8 cellular contexts compared by ENCODE assay signal in genomic region chrX:64204252-64204651, GRCh38. TPM values are rescaled to one million over a fixed set of nuclear protein-coding genes. Genes with fewer than 3 reads are reported as not detected.
DNase-seq lines count a peak whose midpoint lies in the region; ATAC-seq and TF ChIP-seq lines count a peak whose summit lies in the region.

No MANE protein-coding gene starts in this region.

- peak overlapping the region; percentile 95 for H3K4me2 ChIP-seq in SK-N-SH

- no peaks in the 10 kb centered on the region for H3K36me3 ChIP-seq in SK-N-SH (replicated peaks in 1 of 2; ENCODE audit: control insufficient read depth in 1 of 2, insufficient read depth in 2 of 2, low read length in 1 of 2)
- H3K36me3 ChIP-seq in left lung, result no peaks in the 10 kb centered on the region
- no peaks in the 10 kb centered on the region for H3K36me3 ChIP-seq in thyroid gland

- H3K9me3 Mint-ChIP-seq in brain, result peaks cover 0 to 6% (median 0%) of the 10 kb centered on the region in 5 experiments

- H3F3A ChIP-seq in SK-N-SH (replicated peaks; ENCODE audit: insufficient read depth), result peaks cover 7% of the 10 kb centered on the region

- H3K27me3 Mint-ChIP-seq in brain, result peaks cover 4% of the 10 kb centered on the region

- peak; percentile 60 for DNase-seq in SK-N-SH
- DNase-seq in left lung, result peak in 1 of 2 donors; percentile 44
- DNase-seq in thyroid gland, result no peak
- DNase-seq in GM10266 (ENCODE audit: extremely low spot score), result no peak
- DNase-seq in NCI-H187 treated with DMSO at 0.1 percent for 48 hours (lab: John Stamatoyannopoulos, UW), result no peak

- H3K9me3 ChIP-seq in SK-N-SH, result no peaks in the 10 kb centered on the region
- no peaks in the 10 kb centered on the region for H3K9me3 ChIP-seq in left lung
- no peaks in the 10 kb centered on the region for H3K9me3 ChIP-seq in thyroid gland

- no peak for TF ChIP-seq POLR2A in thyroid gland (IDR thresholded peaks at IDR 0.05)

- H3K36me3 Mint-ChIP-seq in brain, result no peaks in the 10 kb centered on the region

- CTCF ChIA-PET in SK-N-SH (lab: Yijun Ruan, JAX), result interaction anchor here (1.2 to 1.3 kb wide), 2 partner anchors 8 to 13 kb away, joined by 3 to 6 read pairs; no protein-coding TSS in a partner anchor

- POLR2A ChIA-PET in SK-N-SH (lab: Yijun Ruan, JAX), result no interaction called here

- peak overlapping the region; percentile 89 to 95 (median 91) for H3K4me3 Mint-ChIP-seq in brain

- H3K4me1 ChIP-seq in SK-N-SH (ENCODE audit: control insufficient read depth in 1 of 2, insufficient read depth in 2 of 2, low read depth in 1 of 2, low read length in 1 of 2) (peaks cover 4 to 27% of the 10 kb centered on the region in 2 experiments; a peak in 1 of 4 replicates), left lung (peaks cover 9 to 10% of the 10 kb centered on the region in 2 donors), thyroid gland (peaks cover 0 to 19% of the 10 kb centered on the region in 2 donors)

- peak overlapping the region; percentile 40 to 79; a peak in 2 of 4 replicates for H3K27ac ChIP-seq in SK-N-SH (ENCODE audit: low read depth in 2 of 2, low read length in 1 of 2)
- H3K27ac ChIP-seq in left lung, result no peak overlapping the region
- peak overlapping the region in 2 of 3 donors; percentile 24 to 86 for H3K27ac ChIP-seq in thyroid gland

- no peak for ATAC-seq in SK-N-SH treated with all-trans-retinoic acid at 6 μM for 48 hours
- ATAC-seq in left lung, result no peak
- no peak for ATAC-seq in GM19395 (IDR thresholded peaks at IDR 0.05; ENCODE audit: unreplicated experiment)

- peak overlapping the region; percentile 67; the same call in 1 of the 2 replicates for H3K9ac ChIP-seq in SK-N-SH

- H3K4me3 ChIP-seq in SK-N-SH (ENCODE audit: low read depth in 2 of 2, low read length in 1 of 2) (peak overlapping the region; percentile 66 to 75), left lung (peak overlapping the region; percentile 46 to 59), thyroid gland (replicated peaks in 1 of 3) (no peak overlapping the region)

- no peaks in the 10 kb centered on the region for H3K79me2 ChIP-seq in SK-N-SH (ENCODE audit: insufficient read depth)

- H3K27me3 ChIP-seq in SK-N-SH (ENCODE audit: insufficient read depth) (no peaks in the 10 kb centered on the region), left lung (no peaks in the 10 kb centered on the region), thyroid gland (no peaks in the 10 kb centered on the region)

- peaks cover 5% of the 10 kb centered on the region; the same call in 1 of the 2 replicates for H4K20me1 ChIP-seq in SK-N-SH (ENCODE audit: insufficient read depth)

- H3K4me1 Mint-ChIP-seq in brain, result peaks cover 41% of the 10 kb centered on the region

- peak overlapping the region; percentile 92 to 97 (median 93) for H3K27ac Mint-ChIP-seq in brain

- no peak for TF ChIP-seq RAD21 in SK-N-SH (IDR thresholded peaks at IDR 0.05; ENCODE audit: low read length)

- TF ChIP-seq CTCF in SK-N-SH (IDR thresholded peaks at IDR 0.05) (no peak), brain (conservative IDR thresholded peaks at IDR 0.05) (no peak), left lung (IDR thresholded peaks at IDR 0.05) (no peak), thyroid gland (IDR thresholded peaks at IDR 0.05) (no peak), GM10266 (IDR thresholded peaks at IDR 0.05; ENCODE audit: control insufficient read depth, insufficient read depth, low read depth, missing control alignments) (no peak)

- intact Hi-C loops in left lung (cut with DNase I) (no loop called here), thyroid gland (cut with DNase I) (no loop called here)

- TF ChIP-seq EP300 in SK-N-SH (IDR thresholded peaks at IDR 0.05; ENCODE audit: borderline replicate concordance in 1 of 2, low read depth in 1 of 2, low read length in 1 of 2), result no peak

- 20% methylated on average over 7 of the region's 23 CpGs for WGBS in SK-N-SH (ENCODE audit: low lambda C conversion rate)
- WGBS in thyroid gland, 2 donors, result 0 to 17% methylated on average over 1 to 6 of the region's 23 CpGs

- peak overlapping the region; percentile 77; the same call in 1 of the 2 replicates for H2AFZ ChIP-seq in SK-N-SH (ENCODE audit: low read depth)

- H3K9me2 ChIP-seq in SK-N-SH, result no peaks in the 10 kb centered on the region

TF ChIP-seq in SK-N-SH, 30 proteins besides CTCF, POLR2A, EP300 and RAD21:
- TF ChIP-seq JUND (IDR thresholded peaks at IDR 0.05), result no peak
- TF ChIP-seq REST (IDR thresholded peaks at IDR 0.05; ENCODE audit: low read depth, low read length), result no peak
- TF ChIP-seq MXI1 (IDR thresholded peaks at IDR 0.05; ENCODE audit: low read depth, low read length), result no peak; the same call in 1 of the 2 replicates
- TF ChIP-seq TEAD4 (IDR thresholded peaks at IDR 0.05; ENCODE audit: borderline replicate concordance, insufficient read depth), result no peak

TF ChIP-seq in SK-N-SH treated with all-trans-retinoic acid at 6 μM for 48 hours, 23 proteins besides CTCF, POLR2A, EP300 and RAD21:
- no peak for TF ChIP-seq POU6F1 (CRISPR knock-in tag; IDR thresholded peaks at IDR 0.05; ENCODE audit: borderline replicate concordance, low read depth)
- TF ChIP-seq TOX (CRISPR knock-in tag; IDR thresholded peaks at IDR 0.05; ENCODE audit: borderline replicate concordance), result no peak
- no peak for TF ChIP-seq ZNF8 (CRISPR knock-in tag; IDR thresholded peaks at IDR 0.05)
- TF ChIP-seq ZFP3 (CRISPR knock-in tag; IDR thresholded peaks at IDR 0.05), result no peak
- no peak for TF ChIP-seq PPARA (CRISPR knock-in tag; IDR thresholded peaks at IDR 0.05; ENCODE audit: borderline replicate concordance)
- no peak for TF ChIP-seq RARB (CRISPR knock-in tag; IDR thresholded peaks at IDR 0.05)
- no peak for TF ChIP-seq CSDC2 (CRISPR knock-in tag; IDR thresholded peaks at IDR 0.05)
- no peak for TF ChIP-seq OSR1 (CRISPR knock-in tag; IDR thresholded peaks at IDR 0.05)
- no peak for TF ChIP-seq ARNTL (CRISPR knock-in tag; IDR thresholded peaks at IDR 0.05; ENCODE audit: borderline replicate concordance, low read depth)
TF ChIP-seq in SK-N-SH treated with all-trans-retinoic acid at 6 μM for 48 hours: peak in this region for 0.

RNA-seq across cellular contexts. Expression of gene AMER1, which starts 1.3 kb away (rescaled TPM):
- polyA plus RNA-seq in SK-N-SH (2012; rRNA removed) (0.67 and 0.76 TPM in 2 replicates), brain (ENCODE audit: insufficient read depth, low read depth, low replicate concordance) (2.8 TPM)
- polyA plus RNA-seq in SK-N-SH (2012; cell fraction: cytosol; rRNA removed), result 0.67 and 0.77 TPM in 2 replicates
- polyA plus RNA-seq in SK-N-SH (2012; cell fraction: nucleus; rRNA removed), result 1.2 and 1.4 TPM in 2 replicates
- total RNA-seq in left lung (1 to 10 TPM; 3.8 to 4.0 TPM), thyroid gland (1 to 10 TPM; 3.2 to 6.9 (median 4.3) TPM)

RNA-seq across cellular contexts. Expression of gene ASB12, which starts 26.2 kb away (rescaled TPM):
- polyA plus RNA-seq in SK-N-SH (2012; rRNA removed), result 0.03 TPM in 1 of 2 replicates, not detected in the other
- polyA plus RNA-seq in SK-N-SH (2012; cell fraction: cytosol; rRNA removed), result 0.05 TPM in 2 replicates
- polyA plus RNA-seq in SK-N-SH (2012; cell fraction: nucleus; rRNA removed), result 0.07 TPM in 2 replicates
- polyA plus RNA-seq in brain (ENCODE audit: insufficient read depth, low read depth, low replicate concordance), result not detected
- total RNA-seq in left lung, result under 1 TPM in 1 of 2 donors, not detected in 1; 0.20 TPM
- not detected for total RNA-seq in thyroid gland

Comparison
In these comparisons a context has a peak if more than half of its experiments do, and no peak if none do; other contexts are left out.
1. H3K27ac ChIP-seq: peak in SK-N-SH (2 of 2) and thyroid gland (2 of 3); none in left lung (0 of 2).
2. H3K4me3 ChIP-seq: peak in SK-N-SH (2 of 2) and left lung (2 of 2); none in thyroid gland (0 of 3).